In genomic region chr2:28583899-28584553, GRCh38 we compare ENCODE assay signal across 8 cellular contexts.
A peak's percentile ranks its signal among the peaks of the same experiment; 100 is the strongest.
DNase-seq lines count a peak whose midpoint lies in the region; TF ChIP-seq lines count a peak whose summit lies in the region.

No MANE protein-coding gene starts in this region.

- POLR2A ChIA-PET in HEK293T (lab: Yijun Ruan, JAX): interaction anchor here (1.7 kb wide), 1 partner anchor 168 kb away, joined by 7 read pairs; the partner anchor contains the start of gene PPP1CB

- TF ChIP-seq CTCF in GM13976 (IDR thresholded peaks at IDR 0.05; ENCODE audit: borderline replicate concordance, control extremely low read depth, extremely low read depth, insufficient read depth, missing control alignments): no peak

- in situ Hi-C loops in GM13976 (cut with MboI; ENCODE audit: low sequenced_read_pairs, unreplicated experiment): no loop called here

- DNase-seq in AG08395 (ENCODE audit: low spot score) (peak; percentile 94), HEK293T (ENCODE audit: extremely low spot score) (peak; percentile 30), SW 1271 (lab: John Stamatoyannopoulos, UW) (peak; percentile 96 to 97), anterior cingulate cortex (lab: John Stamatoyannopoulos, UW) (peak in 52 of 58 donors; percentile 19 to 89 (median 62)), hypothalamus (lab: John Stamatoyannopoulos, UW) (peak in 31 of 51 donors; percentile 5 to 93 (median 32)), NCI-H748 (lab: John Stamatoyannopoulos, UW; ENCODE audit: unreplicated experiment) (no peak), GM13976 (ENCODE audit: low spot score) (no peak)
- DNase-seq in stimulated activated CD4-positive, alpha-beta T cell treated with anti-CD3 and anti-CD28 coated beads, Interleukin-15, amount 100 ng/mL, for 1 hour (ENCODE audit: low read depth in 1 of 2, low spot score in 1 of 2): peak; percentile 6 to 56

- CTCF ChIA-PET in HEK293T (lab: Yijun Ruan, JAX): interaction anchor here (0.6 to 2.5 kb wide), 4 partner anchors 9 to 1629 kb away, joined by 3 to 12 read pairs (median 4); no protein-coding TSS in a partner anchor

TF ChIP-seq in HEK293T, 16 proteins besides CTCF, POLR2A, EP300 and RAD21:
- TF ChIP-seq FOXA1 (IDR thresholded peaks at IDR 0.05) (no peak), BHLHE40 (IDR thresholded peaks at IDR 0.05; ENCODE audit: borderline replicate concordance) (no peak), FOXK2 (IDR thresholded peaks at IDR 0.05) (no peak), HDGF (IDR thresholded peaks at IDR 0.05; ENCODE audit: borderline replicate concordance) (no peak), SP1 (IDR thresholded peaks at IDR 0.05) (no peak), CTBP1 (IDR thresholded peaks at IDR 0.05; ENCODE audit: borderline replicate concordance) (no peak), TARDBP (IDR thresholded peaks at IDR 0.05) (no peak), FOXM1 (IDR thresholded peaks at IDR 0.05; ENCODE audit: borderline replicate concordance) (no peak), ELF4 (IDR thresholded peaks at IDR 0.05) (no peak), L3MBTL2 (conservative IDR thresholded peaks at IDR 0.05) (no peak)
- TF ChIP-seq, protein P1, sequence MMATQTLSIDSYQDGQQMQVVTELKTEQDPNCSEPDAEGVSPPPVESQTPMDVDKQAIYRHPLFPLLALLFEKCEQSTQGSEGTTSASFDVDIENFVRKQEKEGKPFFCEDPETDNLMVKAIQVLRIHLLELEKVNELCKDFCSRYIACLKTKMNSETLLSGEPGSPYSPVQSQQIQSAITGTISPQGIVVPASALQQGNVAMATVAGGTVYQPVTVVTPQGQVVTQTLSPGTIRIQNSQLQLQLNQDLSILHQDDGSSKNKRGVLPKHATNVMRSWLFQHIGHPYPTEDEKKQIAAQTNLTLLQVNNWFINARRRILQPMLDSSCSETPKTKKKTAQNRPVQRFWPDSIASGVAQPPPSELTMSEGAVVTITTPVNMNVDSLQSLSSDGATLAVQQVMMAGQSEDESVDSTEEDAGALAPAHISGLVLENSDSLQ (IDR thresholded peaks at IDR 0.05): no peak

Comparison
In these comparisons a context has a peak if more than half of its experiments do, and no peak if none do; other contexts are left out.
1. DNase-seq: peak in AG08395 (single experiment), HEK293T (single experiment), SW 1271 (2 of 2), anterior cingulate cortex (52 of 58), hypothalamus (31 of 51) and stimulated activated CD4-positive, alpha-beta T cell treated with anti-CD3 and anti-CD28 coated beads, Interleukin-15, amount 100 ng/mL, for 1 hour (2 of 2); none in NCI-H748 (single experiment) and GM13976 (single experiment).